Comparison of ENCODE assay signal across 11 cellular contexts in the genomic region with DNA sequence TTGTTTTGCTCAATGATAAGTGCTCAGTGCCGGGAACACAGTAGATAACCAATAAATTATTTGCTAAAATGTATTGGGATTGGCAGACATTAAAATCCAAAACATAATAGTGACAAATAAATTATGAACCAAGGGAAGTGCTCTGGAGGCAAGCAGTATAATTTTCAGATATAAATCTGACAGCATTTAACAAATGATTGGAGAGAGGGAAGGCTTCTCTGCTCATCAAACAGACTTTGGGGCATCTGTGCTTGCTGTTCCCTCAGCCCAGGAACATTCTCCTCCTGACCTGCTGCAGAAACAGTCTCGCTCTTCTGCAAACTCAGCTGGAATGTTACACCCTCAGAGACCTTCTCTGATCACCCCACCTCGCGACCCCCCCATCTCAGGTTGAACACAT. TPM values are rescaled to one million over a fixed set of nuclear protein-coding genes. Genes with fewer than 3 reads are reported as not detected.
A peak's percentile ranks its signal among the peaks of the same experiment; 100 is the strongest.
DNase-seq lines count a peak whose midpoint lies in the region; ATAC-seq, FAIRE-seq and TF ChIP-seq lines count a peak whose summit lies in the region.
"Had no signal": no experiment of that assay in that cellular context is flagged by ENCODE, and none has a peak within 500 bp of the region (broad histone marks: within the 10 kb centered on the region; RNA-seq: fewer than 3 reads in every experiment).

No MANE protein-coding gene starts in this region.

- H3K79me2 ChIP-seq in K562 (ENCODE audit: control insufficient read depth, insufficient read depth, low read length) = peaks cover 100% of the 10 kb centered on the region
- H3K79me2 ChIP-seq in mesendoderm (ENCODE audit: control insufficient read depth, insufficient read depth, low read length) = peaks cover 55% of the 10 kb centered on the region

- in situ Hi-C loops in K562 (cut with MboI) = no loop called here

- H2AK5ac ChIP-seq in mesendoderm (ENCODE audit: low read length) = no peak overlapping the region

- H3K9me3 ChIP-seq in BE2C = no peaks in the 10 kb centered on the region
- no peaks in the 10 kb centered on the region for H3K9me3 ChIP-seq in HUES64 (ENCODE audit: insufficient read depth, low read depth, low read length)
- no peaks in the 10 kb centered on the region for H3K9me3 ChIP-seq in K562 (replicated peaks; ENCODE audit: control insufficient read depth, insufficient read depth, low read depth, low read length)

- H4K5ac ChIP-seq in mesendoderm (ENCODE audit: low read length) = no peak overlapping the region

- FAIRE-seq in K562 (lab: Jason Lieb, UNC) = no peak

- CTCF ChIA-PET in K562 (lab: Yijun Ruan, JAX; ENCODE audit: low intra/inter-chr PET ratio) = no interaction called here

- H3K4me2 ChIP-seq in K562 (ENCODE audit: insufficient read depth, low read length) = peak overlapping the region; percentile 95
- H3K4me2 ChIP-seq in mesendoderm (ENCODE audit: low read length) = peak overlapping the region; percentile 13

- no peak overlapping the region for H4K8ac ChIP-seq in mesendoderm (ENCODE audit: low read depth, low read length)

- H3K18ac ChIP-seq in mesendoderm (ENCODE audit: low read length) = peak overlapping the region; percentile 34

- peak overlapping the region; percentile 87 for H3K4ac ChIP-seq in mesendoderm (ENCODE audit: low read depth, low read length)

- POLR2A ChIA-PET in K562 (lab: Yijun Ruan, JAX) = interaction anchor here (0.6 to 0.9 kb wide), 5 partner anchors 12 to 123 kb away, joined by 3 to 4 read pairs (median 3); no protein-coding TSS in a partner anchor

- H4K20me1 ChIP-seq in K562 (replicated peaks; ENCODE audit: control insufficient read depth, insufficient read depth, low read length) = peaks cover 33% of the 10 kb centered on the region; the same call in 1 of the 2 replicates

- no peak overlapping the region for H2BK15ac ChIP-seq in mesendoderm (replicated peaks; ENCODE audit: low read depth)

- DNase-seq in BE2C (no peak), K562 (ENCODE audit: extremely low read depth in 1 of 4, low spot score in 3 of 4) (no peak), mesendoderm (no peak), Ammon's horn (ENCODE audit: low spot score) (no peak), superior temporal gyrus (ENCODE audit: extremely low spot score) (no peak)
- DNase-seq: dermis blood vessel endothelial cell, DMS153, substantia nigra had no signal

- TF ChIP-seq POLR2A in K562 (conservative IDR thresholded peaks at IDR 0.05) = no peak

- 74% methylated on average over 3 of the region's 4 CpGs for WGBS in HUES64
- 5% methylated on average over 4 of the region's 4 CpGs for WGBS in K562 (ENCODE audit: insufficient coverage, low coverage, missing lambda C conversion rate)
- WGBS in mesendoderm (ENCODE audit: extremely low coverage, insufficient coverage, low lambda C conversion rate) = no CpG with 5 or more reads among the region's 4 CpGs

- TF ChIP-seq CTCF in BE2C (IDR thresholded peaks at IDR 0.05; ENCODE audit: low read depth, low read length) (no peak), K562 (IDR thresholded peaks at IDR 0.05 in 2 of 3, conservative IDR thresholded peaks at IDR 0.05 in 1 of 3; ENCODE audit: insufficient read depth in 2 of 3, low read depth in 1 of 3, low read length in 3 of 3) (no peak)

- H3K4me3 ChIP-seq in BE2C (ENCODE audit: low read depth, low read length) (peak overlapping the region; percentile 92), HUES64 (ENCODE audit: low read length) (peak overlapping the region; percentile 78), K562 (peak overlapping the region; percentile 92), mesendoderm (ENCODE audit: low read length) (no peak overlapping the region)

- H3K36me3 ChIP-seq in BE2C (peaks cover 19% of the 10 kb centered on the region), HUES64 (ENCODE audit: insufficient read depth, low read length) (peaks cover 30% of the 10 kb centered on the region), K562 (ENCODE audit: control insufficient read depth, insufficient read depth, low read length) (peaks cover 41% of the 10 kb centered on the region), mesendoderm (ENCODE audit: control insufficient read depth, insufficient read depth, low read length) (no peaks in the 10 kb centered on the region)

- H3K27ac ChIP-seq in HUES64 (ENCODE audit: low read depth, low read length) (no peak overlapping the region), K562 (ENCODE audit: extremely low read depth, low read depth, low read length) (peak overlapping the region; percentile 7; the same call in 1 of the 3 replicates), mesendoderm (ENCODE audit: low read depth, low read length) (no peak overlapping the region)

- intact Hi-C loops in K562 (cut with micrococcal nuclease) = loop anchor here (2.0 to 5.0 kb wide), 3 partner anchors 25 to 107 kb away; a partner anchor contains a TSS

- BruUV-seq in K562 (replicated peaks; lab: Mats Ljungman, UMichigan) = no TSS peak

- no peaks in the 10 kb centered on the region for H3K27me3 ChIP-seq in BE2C
- no peaks in the 10 kb centered on the region for H3K27me3 ChIP-seq in HUES64 (ENCODE audit: insufficient read depth, low read length)
- H3K27me3 ChIP-seq in K562 (ENCODE audit: control insufficient read depth in 2 of 2, insufficient read depth in 2 of 2, low read length in 2 of 2) = no peaks in the 10 kb centered on the region
- no peaks in the 10 kb centered on the region for H3K27me3 ChIP-seq in mesendoderm (ENCODE audit: insufficient read depth, low read length, poor library complexity)

- H3K79me1 ChIP-seq in mesendoderm (ENCODE audit: low read length) = peaks cover 11% of the 10 kb centered on the region

- TF ChIP-seq EP300 in K562 (IDR thresholded peaks at IDR 0.05; ENCODE audit: low read length) = no peak

- H3K9ac ChIP-seq in HUES64 (ENCODE audit: low read depth, low read length) (no peak overlapping the region), K562 (ENCODE audit: insufficient read depth in 1 of 2, low read depth in 2 of 2, low read length in 2 of 2) (peak overlapping the region; percentile 66 to 83; a peak in 3 of 4 replicates), mesendoderm (ENCODE audit: low read length) (peak overlapping the region; percentile 37)

- H3K9me1 ChIP-seq in K562 (ENCODE audit: control insufficient read depth, insufficient read depth, low read length) = no peaks in the 10 kb centered on the region

- H2AFZ ChIP-seq in K562 (ENCODE audit: low read depth, low read length) = no peak overlapping the region

- H3K4me1 ChIP-seq in BE2C (peaks cover 8% of the 10 kb centered on the region), HUES64 (ENCODE audit: insufficient read depth, low read length) (peaks cover 26% of the 10 kb centered on the region), K562 (replicated peaks in 1 of 2; ENCODE audit: control insufficient read depth in 2 of 2, insufficient read depth in 2 of 2, low read length in 2 of 2) (peaks cover 17 to 38% of the 10 kb centered on the region in 2 experiments), mesendoderm (ENCODE audit: control insufficient read depth, low read depth, low read length) (peaks cover 4% of the 10 kb centered on the region)

- no peak overlapping the region for H2BK120ac ChIP-seq in mesendoderm (ENCODE audit: low read depth, low read length)

- no peak overlapping the region for H2BK5ac ChIP-seq in mesendoderm (ENCODE audit: low read length)

- H3K56ac ChIP-seq in mesendoderm (ENCODE audit: low read length) = peak overlapping the region; percentile 44

- H3K23ac ChIP-seq in mesendoderm (ENCODE audit: low read length) = no peak overlapping the region

- TF ChIP-seq RAD21 in K562 (CRISPR knock-in tag; conservative IDR thresholded peaks at IDR 0.05 in 1 of 2, IDR thresholded peaks at IDR 0.05 in 1 of 2) = no peak

- no peak for ATAC-seq in K562
- no peak for ATAC-seq in GM21526 (IDR thresholded peaks at IDR 0.05; ENCODE audit: low FRiP score, unreplicated experiment)
- ATAC-seq in HG03135 (IDR thresholded peaks at IDR 0.05; ENCODE audit: unreplicated experiment) = no peak

TF ChIP-seq in K562, 482 proteins besides CTCF, POLR2A, EP300 and RAD21 (continues in another document):
- TF ChIP-seq KLF13 (tag; IDR thresholded peaks at IDR 0.05; ENCODE audit: borderline replicate concordance, low read depth) = no peak

RNA-seq across cellular contexts. Expression of a gene that starts 2.2 kb away (rescaled TPM):
- 62.2 TPM for polyA plus RNA-seq in BE2C (2012; ENCODE audit: insufficient read depth, insufficient read length, low read depth)
- polyA plus RNA-seq in HUES64 (2013, experiment 1 of 2) = 55.8 TPM
- polyA plus RNA-seq in HUES64 (2013, experiment 2 of 2) = 67.6 TPM
- total RNA-seq in K562 (2011; cell fraction: chromatin; rRNA removed; ENCODE audit: low replicate concordance) = 356 and 908 TPM in 2 replicates
- 170 and 219 TPM in 2 replicates for total RNA-seq in K562 (2011; cell fraction: nucleolus; rRNA removed)
- total RNA-seq in K562 (2011; cell fraction: nucleoplasm; rRNA removed) = 411 and 563 TPM in 2 replicates
- total RNA-seq in K562 (2014; rRNA removed) = 87.9 and 94.5 TPM in 2 replicates
- total RNA-seq in K562 (2014; rRNA removed; fragmentation: Illumina TruSeq; extraction: Trizol) = 156 and 168 TPM in 2 replicates
- 126 and 151 TPM in 2 replicates for total RNA-seq in K562 (2015; rRNA removed; fragmentation: Illumina TruSeq; extraction: Trizol)
- total RNA-seq in K562 (2021) = 143 and 156 TPM in 2 replicates
- polyA plus RNA-seq in K562 (2011; rRNA removed) = 374 and 391 TPM in 2 replicates
- polyA plus RNA-seq in K562 (2011; cell fraction: cytosol; rRNA removed) = 28.4 and 93.7 TPM in 2 replicates
- polyA plus RNA-seq in K562 (2011; cell fraction: nucleus; rRNA removed) = 370 and 950 TPM in 2 replicates
- 91.8 and 133 TPM in 2 replicates for polyA plus RNA-seq in K562 (2012)
- polyA plus RNA-seq in K562 (2014; fragmentation: Illumina TruSeq; extraction: Trizol) = 149 and 205 TPM in 2 replicates
- polyA plus RNA-seq in K562 (2014; fragmentation: Nextera tagmentation; extraction: Ambion mirVana) = 100 to 1,000 TPM; 143 to 220 TPM
- 183 and 199 TPM in 2 replicates for polyA plus RNA-seq in K562 (2014; rRNA removed)
- polyA minus RNA-seq in K562 (2011; rRNA and poly(A)+ RNA removed) = 160 and 229 TPM in 2 replicates
- 73.7 and 85.6 TPM in 2 replicates for polyA minus RNA-seq in K562 (2011; cell fraction: cytosol; rRNA and poly(A)+ RNA removed)
- polyA minus RNA-seq in K562 (2011; cell fraction: nucleus; rRNA and poly(A)+ RNA removed) = 188 and 382 TPM in 2 replicates
- 62.1 TPM for polyA plus RNA-seq in mesendoderm (2013, experiment 1 of 2)
- polyA plus RNA-seq in mesendoderm (2013, experiment 2 of 2) = 61.8 TPM
